In genomic region chr7:45161138-45161537, GRCh38 we compare ENCODE assay signal across 13 cellular contexts. TPM values are rescaled to one million over a fixed set of nuclear protein-coding genes. Genes with fewer than 3 reads are reported as not detected.
"Had no signal": no experiment of that assay in that cellular context is flagged by ENCODE, and none has a peak within 500 bp of the region (broad histone marks: within the 10 kb centered on the region; RNA-seq: fewer than 3 reads in every experiment).

No MANE protein-coding gene starts in this region.

- H3K9me3 ChIP-seq: prostate gland had no signal

- H3K4me3 ChIP-seq: body of pancreas, prostate gland, stomach had no signal

- DNase-seq: activated CD4-positive, alpha-beta memory T cell treated with anti-CD3 and anti-CD28 coated beads, Interleukin-2, amount 10 ng/mL, durations not matched to agents 7 days and 5 days; activated CD8-positive, alpha-beta memory T cell treated with anti-CD3 and anti-CD28 coated beads, Interleukin-2, amount 50 U/mL, for 48 hours; activated naive CD4-positive, alpha-beta T cell treated with anti-CD3 and anti-CD28 coated beads for 36 hours; body of pancreas; cerebellar nuclear complex; stimulated activated CD4-positive, alpha-beta T cell treated with anti-CD3 and anti-CD28 coated beads, Interleukin-4, amount 100 ng/mL, for 1 hour; stimulated activated CD8-positive, alpha-beta memory T cell treated with anti-CD3 and anti-CD28 coated beads, Interleukin-4, amount 100 ng/mL, for 48 hours; stomach had no signal

- H3K27me3 ChIP-seq: body of pancreas had no signal

- H3K4me1 ChIP-seq: body of pancreas, prostate gland had no signal

- H3K27ac Mint-ChIP-seq: activated CD4-positive, alpha-beta memory T cell treated with anti-CD3 and anti-CD28 coated beads, Interleukin-2, amount 10 ng/mL, durations not matched to agents 7 days and 5 days; activated naive CD4-positive, alpha-beta T cell treated with anti-CD3 and anti-CD28 coated beads for 36 hours; memory B cell; T-helper 2 cell treated with Interferon-gamma antibody and Interleukin-4, amounts not matched to agents 5 μg/mL and 100 μg/mL, for 36 hours had no signal

- ATAC-seq: activated CD4-positive, CD25-positive, alpha-beta regulatory T cell treated with anti-CD3 and anti-CD28 coated beads, Interleukin-2, amount 50 U/mL, for 24 hours; body of pancreas had no signal

- H3K36me3 ChIP-seq: prostate gland, stomach had no signal

- H3K27ac ChIP-seq: body of pancreas, prostate gland had no signal

- H3K4me3 Mint-ChIP-seq: activated CD4-positive, alpha-beta memory T cell treated with anti-CD3 and anti-CD28 coated beads, Interleukin-2, amount 10 ng/mL, durations not matched to agents 7 days and 5 days; activated naive CD4-positive, alpha-beta T cell treated with anti-CD3 and anti-CD28 coated beads for 36 hours; natural killer cell treated with Interleukin-12 subunit alpha and Interleukin-12 subunit beta and Interleukin-15 and Interleukin-18, amount 100 ng/mL, for 72 hours; T-helper 2 cell treated with Interferon-gamma antibody and Interleukin-4, amounts not matched to agents 5 μg/mL and 100 μg/mL, for 36 hours had no signal

RNA-seq across cellular contexts. Expression of gene RAMP3, which starts 3.5 kb away (rescaled TPM):
- total RNA-seq: activated CD4-positive, alpha-beta memory T cell treated with anti-CD3 and anti-CD28 coated beads, Interleukin-2, amount 10 ng/mL, durations not matched to agents 7 days and 5 days; activated naive CD4-positive, alpha-beta T cell treated with anti-CD3 and anti-CD28 coated beads for 36 hours; natural killer cell treated with Interleukin-12 subunit alpha and Interleukin-12 subunit beta and Interleukin-15 and Interleukin-18, amount 100 ng/mL, for 72 hours had no signal
